Comparison of ENCODE assay signal across 8 cellular contexts in the genomic region with DNA sequence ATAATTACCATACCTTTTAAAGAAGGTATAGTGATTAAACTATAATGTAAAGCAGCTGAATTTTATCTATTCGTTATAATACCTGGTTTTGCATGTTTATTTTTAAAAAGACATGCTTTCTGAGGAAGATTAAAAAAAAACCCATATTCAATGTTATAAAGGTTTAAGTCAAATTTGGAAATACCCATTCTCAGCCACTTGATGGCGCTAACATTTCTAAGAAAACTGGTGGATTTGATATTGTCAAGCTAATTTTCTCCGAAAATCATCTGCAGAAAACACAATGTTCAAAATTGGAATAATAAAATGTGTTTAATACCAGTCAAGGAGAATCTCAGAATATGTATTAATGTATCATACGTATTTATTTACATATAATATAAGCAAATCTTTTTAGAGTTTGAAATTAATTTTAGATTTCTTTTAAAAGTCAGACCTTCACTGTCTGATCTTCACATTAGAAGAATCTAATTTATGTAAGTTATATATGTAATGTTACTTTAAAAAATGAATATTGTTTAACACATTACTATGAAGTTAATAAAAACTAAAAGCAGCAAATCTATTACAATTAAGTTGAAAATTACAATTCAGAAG. TPM values are rescaled to one million over a fixed set of nuclear protein-coding genes. Genes with fewer than 3 reads are reported as not detected.
DNase-seq lines count a peak whose midpoint lies in the region; ATAC-seq, FAIRE-seq and TF ChIP-seq lines count a peak whose summit lies in the region.

No MANE protein-coding gene starts in this region.

- H3K36me3 ChIP-seq in heart left ventricle (peaks cover 0 to 87% (median 72%) of the 10 kb centered on the region in 9 donors), ascending aorta (peaks cover 37 to 66% of the 10 kb centered on the region in 2 donors), keratinocyte (ENCODE audit: control insufficient read depth in 2 of 2, extremely low read depth in 1 of 2, insufficient read depth in 2 of 2, low read length in 2 of 2) (no peaks in the 10 kb centered on the region)

- H3K27ac Mint-ChIP-seq in activated T-helper 17 cell treated with anti-CD3 and anti-CD28 coated beads, Interleukin-2, amount 50 U/mL, for 72 hours, result no peak overlapping the region

- WGBS in heart left ventricle, 4 donors, result 38 to 42% (median 40%) methylated on average over 4 of the region's 4 CpGs

- H3K27me3 ChIP-seq in heart left ventricle (no peaks in the 10 kb centered on the region), ascending aorta (no peaks in the 10 kb centered on the region), keratinocyte (ENCODE audit: control insufficient read depth, extremely low read depth, insufficient read depth, low read length) (no peaks in the 10 kb centered on the region)

- H3K9me3 ChIP-seq in heart left ventricle (no peaks in the 10 kb centered on the region), ascending aorta (no peaks in the 10 kb centered on the region), keratinocyte (ENCODE audit: control insufficient read depth, low read depth, low read length) (no peaks in the 10 kb centered on the region)

- no peaks in the 10 kb centered on the region for H3K9me3 Mint-ChIP-seq in activated T-helper 17 cell treated with anti-CD3 and anti-CD28 coated beads, Interleukin-2, amount 50 U/mL, for 72 hours

- H2AFZ ChIP-seq in keratinocyte (ENCODE audit: control insufficient read depth, low read length), result no peak overlapping the region

- dilution Hi-C loops in keratinocyte (cut with MboI; ENCODE audit: extremely low pct_ligation_motif_present, low sequenced_read_pairs), result no loop called here

- no peaks in the 10 kb centered on the region for H4K20me1 ChIP-seq in keratinocyte (ENCODE audit: control insufficient read depth, extremely low read depth, insufficient read depth, low read length)

- H3K4me1 Mint-ChIP-seq in activated T-helper 17 cell treated with anti-CD3 and anti-CD28 coated beads, Interleukin-2, amount 50 U/mL, for 72 hours, result no peaks in the 10 kb centered on the region

- no peaks in the 10 kb centered on the region for H3K4me1 ChIP-seq in heart left ventricle
- no peaks in the 10 kb centered on the region for H3K4me1 ChIP-seq in ascending aorta
- no peaks in the 10 kb centered on the region for H3K4me1 ChIP-seq in keratinocyte (ENCODE audit: control insufficient read depth, extremely low read depth, insufficient read depth, low read length)

- intact Hi-C loops in heart left ventricle (cut with DNase I) (loop anchor here in 5 of 10 donors (5.0 kb wide), 2 partner anchors 768 to 773 kb away; no protein-coding TSS in a partner anchor), left ventricle myocardium superior (cut with micrococcal nuclease) (no loop called here), ascending aorta (cut with DNase I) (no loop called here)

- DNase-seq in heart left ventricle, result no peak
- DNase-seq in left ventricle myocardium superior, result no peak
- peak; percentile 6 to 70 (median 8) for DNase-seq in NCI-H1417 (lab: John Stamatoyannopoulos, UW)
- DNase-seq in ascending aorta (ENCODE audit: low spot score in 2 of 2), result no peak
- no peak for DNase-seq in keratinocyte (ENCODE audit: low read depth, low spot score)
- no peak for DNase-seq in activated naive CD4-positive, alpha-beta T cell treated with Interleukin-2 at 50 U/mL for 16 hours
- no peak for DNase-seq in NCI-H2107 (lab: John Stamatoyannopoulos, UW)

- no peaks in the 10 kb centered on the region for H3K27me3 Mint-ChIP-seq in activated T-helper 17 cell treated with anti-CD3 and anti-CD28 coated beads, Interleukin-2, amount 50 U/mL, for 72 hours

- no peak overlapping the region for H3K4me3 Mint-ChIP-seq in activated T-helper 17 cell treated with anti-CD3 and anti-CD28 coated beads, Interleukin-2, amount 50 U/mL, for 72 hours

- no peak overlapping the region for H3K27ac ChIP-seq in heart left ventricle
- no peak overlapping the region for H3K27ac ChIP-seq in ascending aorta
- no peak overlapping the region for H3K27ac ChIP-seq in keratinocyte (ENCODE audit: control insufficient read depth, insufficient read depth, low read length)

- no peak overlapping the region for H3K9ac ChIP-seq in keratinocyte (ENCODE audit: control insufficient read depth, extremely low read depth, insufficient read depth, low read length)

- TF ChIP-seq POLR2A in heart left ventricle (IDR thresholded peaks at IDR 0.05), result no peak

- FAIRE-seq in keratinocyte (lab: Jason Lieb, UNC), result no peak

- H3K36me3 Mint-ChIP-seq in activated T-helper 17 cell treated with anti-CD3 and anti-CD28 coated beads, Interleukin-2, amount 50 U/mL, for 72 hours (ENCODE audit: low read depth), result peaks cover 77% of the 10 kb centered on the region

- H3K79me2 ChIP-seq in keratinocyte (ENCODE audit: control insufficient read depth, insufficient read depth, low read length), result no peaks in the 10 kb centered on the region

- TF ChIP-seq CTCF in heart left ventricle (IDR thresholded peaks at IDR 0.05) (peak; percentile 48 to 78 (median 66)), ascending aorta (IDR thresholded peaks at IDR 0.05) (peak in 2 of 3 experiments; percentile 67), keratinocyte (optimal IDR thresholded peaks at IDR 0.05 in 1 of 3, IDR thresholded peaks at IDR 0.05 in 1 of 3, conservative IDR thresholded peaks at IDR 0.05 in 1 of 3; ENCODE audit: extremely low read depth in 1 of 3, insufficient read depth in 2 of 3, low read length in 3 of 3) (peak in 2 of 3 experiments; percentile 43 to 44)

- ATAC-seq in heart left ventricle (no peak), left ventricle myocardium superior (no peak)
- no peak for ATAC-seq in activated T-helper 17 cell treated with anti-CD3 and anti-CD28 coated beads, Interleukin-2, amount 50 U/mL, for 72 hours (replicated peaks)

- H3K4me3 ChIP-seq in heart left ventricle, result no peak overlapping the region
- no peak overlapping the region for H3K4me3 ChIP-seq in ascending aorta
- H3K4me3 ChIP-seq in keratinocyte (ENCODE audit: control insufficient read depth in 2 of 3, extremely low read depth in 1 of 3, insufficient read depth in 2 of 3, low read depth in 1 of 3, low read length in 3 of 3), result no peak overlapping the region

- H3K9me1 ChIP-seq in keratinocyte (ENCODE audit: control insufficient read depth, extremely low read depth, insufficient read depth, low read length), result no peaks in the 10 kb centered on the region

- H3K4me2 ChIP-seq in keratinocyte (ENCODE audit: control insufficient read depth, extremely low read depth, insufficient read depth, low read depth, low read length), result no peak overlapping the region

RNA-seq across cellular contexts. Expression of a gene that starts 35.0 kb away (rescaled TPM):
- 10 to 100 TPM in 4 of 9 donors, 1 to 10 TPM in 5; 7.4 to 12.9 (median 8.9) TPM for total RNA-seq in heart left ventricle
- 1 to 10 TPM; 3.4 to 4.5 TPM for polyA plus RNA-seq in heart left ventricle
- 11.2 TPM for total RNA-seq in left ventricle myocardium superior
- 58.1 TPM for total RNA-seq in ascending aorta
- polyA plus RNA-seq in keratinocyte, result 5.2 to 9.4 TPM (median 6.1 TPM) in 3 replicates
- polyA plus RNA-seq in keratinocyte (2011; ENCODE audit: low read depth), result 5.4 TPM
- 2.2 and 4.6 TPM in 2 replicates for polyA plus RNA-seq in keratinocyte (2011; cell fraction: cytosol; rRNA removed)
- polyA plus RNA-seq in keratinocyte (2011; cell fraction: nucleus; rRNA removed), result 10.9 and 15.9 TPM in 2 replicates
- 3.0 and 4.0 TPM in 2 replicates for polyA plus RNA-seq in keratinocyte (2012; ENCODE audit: low replicate concordance)
- 5.3 to 38.0 TPM (median 16.2 TPM) in 3 replicates for polyA minus RNA-seq in keratinocyte
- polyA minus RNA-seq in keratinocyte (2011; cell fraction: cytosol; rRNA and poly(A)+ RNA removed), result 11.9 TPM
- polyA minus RNA-seq in keratinocyte (2011; cell fraction: nucleus; rRNA and poly(A)+ RNA removed), result 22.2 and 42.0 TPM in 2 replicates
- total RNA-seq in activated T-helper 17 cell treated with anti-CD3 and anti-CD28 coated beads, Interleukin-2, amount 50 U/mL, for 72 hours, result 10 to 100 TPM; 12.0 to 15.9 TPM

Comparison
In these comparisons a context has a peak if more than half of its experiments do, and no peak if none do; other contexts are left out.
1. DNase-seq: peak in NCI-H1417 (3 of 3); none in heart left ventricle (0 of 5), left ventricle myocardium superior (single experiment), ascending aorta (0 of 2), keratinocyte (single experiment), activated naive CD4-positive, alpha-beta T cell treated with Interleukin-2 at 50 U/mL for 16 hours (single experiment) and NCI-H2107 (single experiment).
2. Peak in every context shown above with its lines, with median percentiles within 50 percentile points of each other: CTCF ChIP-seq.